Comparison of ENCODE assay signal across 2 cellular contexts in the genomic region with DNA sequence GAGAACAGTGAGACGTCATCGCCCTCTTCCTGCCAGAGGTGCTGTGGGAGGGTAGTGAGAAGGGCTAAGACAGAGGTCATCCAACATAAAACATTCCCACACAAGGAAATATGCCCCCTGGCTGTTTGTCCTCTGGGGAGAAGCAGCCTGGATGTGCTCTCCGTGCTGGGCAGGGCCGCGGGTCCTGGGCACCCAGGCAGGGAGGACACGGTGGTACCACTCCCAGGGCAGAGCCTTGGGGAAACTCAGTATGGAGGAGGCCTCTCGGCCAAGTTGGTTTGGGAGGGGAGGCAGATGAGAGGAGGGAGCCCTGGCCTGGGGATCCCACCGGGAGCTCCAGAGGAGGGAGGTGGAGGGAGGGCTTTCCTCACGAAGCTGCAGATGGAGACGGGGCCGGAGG.
"Had no signal": no experiment of that assay in that cellular context is flagged by ENCODE, and none has a peak within 500 bp of the region (broad histone marks: within the 10 kb centered on the region; RNA-seq: fewer than 3 reads in every experiment).

No MANE protein-coding gene starts in this region.

- ATAC-seq: GM12878 had no signal

- DNase-seq: GDM1 had no signal

- H3K4me3 ChIP-seq: GM12878 had no signal
